22 cellular contexts compared by ENCODE assay signal in the genomic region with DNA sequence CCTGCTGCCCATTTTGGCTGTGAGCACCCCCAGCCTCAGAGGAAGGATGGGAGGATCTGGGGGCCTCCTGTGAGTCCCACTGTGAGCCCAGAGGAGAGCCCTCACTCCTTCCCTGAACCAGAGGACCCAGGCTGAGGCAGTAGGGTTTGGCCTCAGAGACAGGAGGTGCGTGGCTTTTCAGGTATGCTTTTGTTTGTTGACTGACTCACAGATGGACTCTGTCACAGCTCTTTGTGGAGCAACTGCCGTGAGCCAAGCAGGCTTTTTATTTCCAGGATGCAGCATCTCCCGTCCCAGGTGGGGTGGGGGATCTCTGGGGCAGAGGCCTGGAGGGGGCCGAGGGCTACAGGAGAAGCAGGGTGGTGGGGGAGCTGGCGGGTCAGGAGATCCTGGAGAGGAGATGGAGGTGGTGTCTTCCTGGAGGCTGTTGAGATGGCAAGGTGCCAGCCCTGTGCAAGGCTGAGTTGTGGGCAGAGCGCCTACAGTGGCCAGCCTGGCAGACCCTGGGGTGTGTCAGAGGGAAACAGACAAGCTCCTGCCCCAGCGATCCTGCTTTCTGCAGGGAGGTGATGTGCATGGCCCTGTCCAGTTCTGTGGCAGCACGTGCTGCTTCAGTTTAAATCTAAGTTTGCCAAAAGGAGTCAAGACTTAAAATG. TPM values are rescaled to one million over a fixed set of nuclear protein-coding genes. Genes with fewer than 3 reads are reported as not detected.
A peak's percentile ranks its signal among the peaks of the same experiment; 100 is the strongest.
DNase-seq lines count a peak whose midpoint lies in the region; ATAC-seq and TF ChIP-seq lines count a peak whose summit lies in the region.
"Had no signal": no experiment of that assay in that cellular context is flagged by ENCODE, and none has a peak within 500 bp of the region (broad histone marks: within the 10 kb centered on the region; RNA-seq: fewer than 3 reads in every experiment).

No MANE protein-coding gene starts in this region.

- H3K9me3 ChIP-seq in mammary epithelial cell (replicated peaks; ENCODE audit: insufficient read depth, low read length) = no peaks in the 10 kb centered on the region
- H3K9me3 ChIP-seq in tibial nerve = no peaks in the 10 kb centered on the region
- H3K9me3 ChIP-seq: adrenal gland, gastroesophageal sphincter had no signal

- no peak overlapping the region for H3K9ac ChIP-seq in mammary epithelial cell (ENCODE audit: insufficient read depth, low read length)

- TF ChIP-seq EP300 in tibial nerve (IDR thresholded peaks at IDR 0.05) = no peak

- no peak overlapping the region for H2AFZ ChIP-seq in mammary epithelial cell (ENCODE audit: low read depth, low read length)

- dilution Hi-C loops in mammary epithelial cell (cut with HindIII; ENCODE audit: low sequenced_read_pairs) = no loop called here

- H4K20me1 ChIP-seq in mammary epithelial cell (ENCODE audit: insufficient read depth, low read length) = no peaks in the 10 kb centered on the region

- WGBS in mammary epithelial cell (ENCODE audit: low coverage, missing lambda C conversion rate) = 20% methylated on average over 3 of the region's 8 CpGs
- WGBS in tibial nerve, 2 donors = 83 to 86% methylated on average over 8 of the region's 8 CpGs

- H3K4me2 ChIP-seq in mammary epithelial cell (ENCODE audit: insufficient read depth, low read depth, low read length) = no peak overlapping the region

- no peak for TF ChIP-seq CTCF in mammary epithelial cell (conservative IDR thresholded peaks at IDR 0.05 in 1 of 2, IDR thresholded peaks at IDR 0.05 in 1 of 2; ENCODE audit: extremely low read depth in 1 of 2, insufficient read depth in 1 of 2, low read depth in 1 of 2, low read length in 2 of 2)
- TF ChIP-seq CTCF in tibial nerve (IDR thresholded peaks at IDR 0.05) = no peak

- H3K4me1 ChIP-seq in mammary epithelial cell (ENCODE audit: insufficient read depth, low read length) (peaks cover 27% of the 10 kb centered on the region), tibial nerve (peaks cover 0 to 25% (median 14%) of the 10 kb centered on the region in 4 donors)

- peak; percentile 59 for DNase-seq in DMS 273 (lab: John Stamatoyannopoulos, UW; ENCODE audit: unreplicated experiment)
- no peak for DNase-seq in DMS 273 treated with DMSO at 0.1 percent for 48 hours (lab: John Stamatoyannopoulos, UW)
- DNase-seq in HT-29 (ENCODE audit: low spot score) = peak; percentile 40
- DNase-seq in mammary epithelial cell = peak; percentile 54
- DNase-seq in kidney tubule cell (ENCODE audit: low spot score) = peak; percentile 20
- no peak for DNase-seq in tibial nerve (ENCODE audit: low spot score in 2 of 2)
- DNase-seq in NCI-H2029 treated with DMSO at 0.1 percent for 48 hours (lab: John Stamatoyannopoulos, UW) = no peak
- DNase-seq: activated CD4-positive, alpha-beta T cell treated with anti-CD3 and anti-CD28 coated beads, Interleukin-2, amount 50 U/mL, for 4 hours; activated gamma-delta T cell treated with Interleukin-2 at 50 U/mL for 16 hours; CD8-positive, alpha-beta T cell; central memory CD4-positive, alpha-beta T cell; erythroblast; NCI-H510A treated with DMSO at 0.1 percent for 48 hours; small intestine; stimulated activated CD4-positive, alpha-beta T cell treated with anti-CD3 and anti-CD28 coated beads, Interleukin-2, amount 100 ng/mL, for 24 hours had no signal

- CTCF ChIA-PET in mammary epithelial cell (lab: Charles Lee; ENCODE audit: low non-redundant PET) = interaction anchor here (0.7 kb wide), 1 partner anchor 254 kb away, joined by 3 read pairs; no protein-coding TSS in a partner anchor

- H3K27ac ChIP-seq in mammary epithelial cell (ENCODE audit: insufficient read depth, low read depth, low read length) (peak overlapping the region; percentile 64), tibial nerve (no peak overlapping the region)
- H3K27ac ChIP-seq: 22Rv1, adrenal gland, gastroesophageal sphincter had no signal

- no peak overlapping the region for H3K4me3 ChIP-seq in mammary epithelial cell (replicated peaks in 1 of 3; ENCODE audit: insufficient read depth in 1 of 3, low read depth in 2 of 3, low read length in 3 of 3)
- H3K4me3 ChIP-seq in tibial nerve = no peak overlapping the region
- H3K4me3 ChIP-seq: adrenal gland, dorsolateral prefrontal cortex, gastroesophageal sphincter, GM12878 had no signal

- H3K36me3 ChIP-seq in mammary epithelial cell (ENCODE audit: insufficient read depth, low read length) = peaks cover 9% of the 10 kb centered on the region
- H3K36me3 ChIP-seq in tibial nerve = peaks cover 0 to 32% (median 0%) of the 10 kb centered on the region in 3 donors

- TF ChIP-seq POLR2A in tibial nerve (IDR thresholded peaks at IDR 0.05) = no peak

- peaks cover 56% of the 10 kb centered on the region for H3K79me2 ChIP-seq in mammary epithelial cell (ENCODE audit: insufficient read depth, low read length)

- no TSS peak for BruUV-seq in mammary epithelial cell (replicated peaks; lab: Mats Ljungman, UMichigan)

- in situ Hi-C loops in mammary epithelial cell (cut with MboI; ENCODE audit: low sequenced_read_pairs in 2 of 2) = loop anchor here in 1 of 2 donors (10.0 kb wide), 2 partner anchors 332 to 448 kb away; no protein-coding TSS in a partner anchor

- intact Hi-C loops in mammary epithelial cell (cut with micrococcal nuclease) = loop anchor here (1.0 to 2.0 kb wide), 3 partner anchors 170 to 298 kb away; no protein-coding TSS in a partner anchor

- no peak for ATAC-seq in GM19351 (IDR thresholded peaks at IDR 0.05; ENCODE audit: unreplicated experiment)
- ATAC-seq: CD8-positive, alpha-beta T cell; gastroesophageal sphincter; GM12878; stimulated activated effector memory CD8-positive, alpha-beta T cell treated with anti-CD3 and anti-CD28 coated beads, Interleukin-12 subunit alpha, Interleukin-12 subunit beta, amount 100 ng/mL, for 72 hours had no signal

- H3K27me3 ChIP-seq in mammary epithelial cell (ENCODE audit: insufficient read depth, low read length) (no peaks in the 10 kb centered on the region), tibial nerve (no peaks in the 10 kb centered on the region)
- H3K27me3 ChIP-seq: adrenal gland, dorsolateral prefrontal cortex, gastroesophageal sphincter had no signal

RNA-seq across cellular contexts. Expression of gene PLXNA1, which starts 24.0 kb away (rescaled TPM):
- total RNA-seq in HT-29 (2014; rRNA removed; shearing (Covaris generic)) = 92.8 and 103 TPM in 2 replicates
- 100 to 1,000 TPM; 104 to 156 TPM for total RNA-seq in mammary epithelial cell
- polyA plus RNA-seq in mammary epithelial cell = 82.4 TPM
- 125 TPM for polyA minus RNA-seq in mammary epithelial cell
- 10 to 100 TPM; 39.1 to 51.3 (median 39.9) TPM for total RNA-seq in tibial nerve

Comparison
In these comparisons a context has a peak if more than half of its experiments do, and no peak if none do; other contexts are left out.
1. DNase-seq: peak in DMS 273 (single experiment), HT-29 (single experiment), mammary epithelial cell (single experiment) and kidney tubule cell (single experiment); none in DMS 273 treated with DMSO at 0.1 percent for 48 hours (single experiment), tibial nerve (0 of 2) and NCI-H2029 treated with DMSO at 0.1 percent for 48 hours (single experiment).